In the genomic region with DNA sequence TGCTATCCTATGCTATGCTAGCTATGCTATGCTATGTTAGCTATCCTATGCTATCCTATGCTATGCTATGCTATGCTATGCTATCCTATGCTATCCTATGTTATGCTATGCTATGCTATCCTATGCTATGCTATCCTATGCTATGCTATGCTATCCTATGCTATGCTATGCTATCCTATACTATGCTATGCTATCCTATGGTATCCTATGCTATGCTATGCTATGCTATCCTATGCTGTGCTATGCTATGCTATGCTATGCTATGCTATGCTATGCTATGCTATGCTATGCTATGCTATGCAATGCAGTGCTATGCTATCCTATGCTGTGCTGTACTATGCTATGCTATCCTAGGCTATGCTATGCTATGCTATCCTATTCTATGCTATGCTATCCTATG, we compare ENCODE assay signal across 2 cellular contexts.
TF ChIP-seq lines count a peak whose summit lies in the region.

No MANE protein-coding gene starts in this region.

TF ChIP-seq in SK-N-SH, 30 proteins besides CTCF, POLR2A, EP300 and RAD21:
- TF ChIP-seq EZH2phosphoT487 (IDR thresholded peaks at IDR 0.05; ENCODE audit: borderline replicate concordance, low read depth) (no peak), RXRA (IDR thresholded peaks at IDR 0.05; ENCODE audit: borderline replicate concordance, low read depth) (no peak), NRF1 (IDR thresholded peaks at IDR 0.05; ENCODE audit: low read depth, low read length) (no peak), CHD2 (IDR thresholded peaks at IDR 0.05; ENCODE audit: low read length, partially characterized antibody) (no peak), GATA2 (CRISPR knock-in tag; IDR thresholded peaks at IDR 0.05) (no peak)

TF ChIP-seq in SK-N-SH treated with all-trans-retinoic acid at 6 μM for 48 hours, 23 proteins besides CTCF, POLR2A, EP300 and RAD21:
- TF ChIP-seq, protein P1, sequence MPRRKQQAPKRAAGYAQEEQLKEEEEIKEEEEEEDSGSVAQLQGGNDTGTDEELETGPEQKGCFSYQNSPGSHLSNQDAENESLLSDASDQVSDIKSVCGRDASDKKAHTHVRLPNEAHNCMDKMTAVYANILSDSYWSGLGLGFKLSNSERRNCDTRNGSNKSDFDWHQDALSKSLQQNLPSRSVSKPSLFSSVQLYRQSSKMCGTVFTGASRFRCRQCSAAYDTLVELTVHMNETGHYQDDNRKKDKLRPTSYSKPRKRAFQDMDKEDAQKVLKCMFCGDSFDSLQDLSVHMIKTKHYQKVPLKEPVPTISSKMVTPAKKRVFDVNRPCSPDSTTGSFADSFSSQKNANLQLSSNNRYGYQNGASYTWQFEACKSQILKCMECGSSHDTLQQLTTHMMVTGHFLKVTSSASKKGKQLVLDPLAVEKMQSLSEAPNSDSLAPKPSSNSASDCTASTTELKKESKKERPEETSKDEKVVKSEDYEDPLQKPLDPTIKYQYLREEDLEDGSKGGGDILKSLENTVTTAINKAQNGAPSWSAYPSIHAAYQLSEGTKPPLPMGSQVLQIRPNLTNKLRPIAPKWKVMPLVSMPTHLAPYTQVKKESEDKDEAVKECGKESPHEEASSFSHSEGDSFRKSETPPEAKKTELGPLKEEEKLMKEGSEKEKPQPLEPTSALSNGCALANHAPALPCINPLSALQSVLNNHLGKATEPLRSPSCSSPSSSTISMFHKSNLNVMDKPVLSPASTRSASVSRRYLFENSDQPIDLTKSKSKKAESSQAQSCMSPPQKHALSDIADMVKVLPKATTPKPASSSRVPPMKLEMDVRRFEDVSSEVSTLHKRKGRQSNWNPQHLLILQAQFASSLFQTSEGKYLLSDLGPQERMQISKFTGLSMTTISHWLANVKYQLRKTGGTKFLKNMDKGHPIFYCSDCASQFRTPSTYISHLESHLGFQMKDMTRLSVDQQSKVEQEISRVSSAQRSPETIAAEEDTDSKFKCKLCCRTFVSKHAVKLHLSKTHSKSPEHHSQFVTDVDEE (CRISPR knock-in tag; IDR thresholded peaks at IDR 0.05), result no peak
- no peak for TF ChIP-seq BACH2 (CRISPR knock-in tag; IDR thresholded peaks at IDR 0.05; ENCODE audit: borderline replicate concordance)
- TF ChIP-seq, protein P2, sequence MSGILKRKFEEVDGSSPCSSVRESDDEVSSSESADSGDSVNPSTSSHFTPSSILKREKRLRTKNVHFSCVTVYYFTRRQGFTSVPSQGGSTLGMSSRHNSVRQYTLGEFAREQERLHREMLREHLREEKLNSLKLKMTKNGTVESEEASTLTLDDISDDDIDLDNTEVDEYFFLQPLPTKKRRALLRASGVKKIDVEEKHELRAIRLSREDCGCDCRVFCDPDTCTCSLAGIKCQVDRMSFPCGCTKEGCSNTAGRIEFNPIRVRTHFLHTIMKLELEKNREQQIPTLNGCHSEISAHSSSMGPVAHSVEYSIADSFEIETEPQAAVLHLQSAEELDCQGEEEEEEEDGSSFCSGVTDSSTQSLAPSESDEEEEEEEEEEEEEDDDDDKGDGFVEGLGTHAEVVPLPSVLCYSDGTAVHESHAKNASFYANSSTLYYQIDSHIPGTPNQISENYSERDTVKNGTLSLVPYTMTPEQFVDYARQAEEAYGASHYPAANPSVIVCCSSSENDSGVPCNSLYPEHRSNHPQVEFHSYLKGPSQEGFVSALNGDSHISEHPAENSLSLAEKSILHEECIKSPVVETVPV (CRISPR knock-in tag; IDR thresholded peaks at IDR 0.05), result no peak
TF ChIP-seq in SK-N-SH treated with all-trans-retinoic acid at 6 μM for 48 hours: peak in this region for 0.
